20 cellular contexts compared by ENCODE assay signal in genomic region chr2:120436460-120436739, GRCh38.
DNase-seq lines count a peak whose midpoint lies in the region; ATAC-seq and TF ChIP-seq lines count a peak whose summit lies in the region.
"Had no signal": no experiment of that assay in that cellular context is flagged by ENCODE, and none has a peak within 500 bp of the region (broad histone marks: within the 10 kb centered on the region; RNA-seq: fewer than 3 reads in every experiment).

No MANE protein-coding gene starts in this region.

- TF ChIP-seq CTCF in coronary artery (IDR thresholded peaks at IDR 0.05): no peak
- TF ChIP-seq CTCF in ovary (IDR thresholded peaks at IDR 0.05): no peak

- TF ChIP-seq EP300 in ovary (IDR thresholded peaks at IDR 0.05): no peak

- no peak overlapping the region for H3K27ac ChIP-seq in GM23248
- no peak overlapping the region for H3K27ac ChIP-seq in coronary artery
- H3K27ac ChIP-seq in ovary: no peak overlapping the region
- H3K27ac ChIP-seq: brain microvascular endothelial cell, parathyroid adenoma, SJCRH30, tibial artery had no signal

- H3K79me2 ChIP-seq in GM23248 (ENCODE audit: insufficient read depth): no peaks in the 10 kb centered on the region
- H3K79me2 ChIP-seq: parathyroid adenoma had no signal

- no peak for TF ChIP-seq POLR2A in ovary (IDR thresholded peaks at IDR 0.05)

- H3K27me3 ChIP-seq in GM23248 (replicated peaks; ENCODE audit: insufficient read depth) (peaks cover 4% of the 10 kb centered on the region; the same call in 1 of the 2 replicates), ovary (no peaks in the 10 kb centered on the region)

- H3K4me3 ChIP-seq in GM23248 (no peak overlapping the region), coronary artery (no peak overlapping the region), ovary (no peak overlapping the region)
- H3K4me3 ChIP-seq: SJCRH30, tibial artery had no signal

- no peak overlapping the region for H3K9ac ChIP-seq in GM23248
- H3K9ac ChIP-seq: parathyroid adenoma had no signal

- ATAC-seq in GM19455 (IDR thresholded peaks at IDR 0.05; ENCODE audit: unreplicated experiment) (no peak), HG02623 (IDR thresholded peaks at IDR 0.05; ENCODE audit: unreplicated experiment) (no peak)
- ATAC-seq: natural killer cell; stimulated activated naive CD8-positive, alpha-beta T cell treated with anti-CD3 and anti-CD28 coated beads, Interleukin-15, Interleukin-2, amounts not matched to agents 100 U/mL and 50 U/mL, for 24 hours had no signal

- no peak overlapping the region for H3K4me2 ChIP-seq in GM23248 (ENCODE audit: unreplicated experiment)

- no peaks in the 10 kb centered on the region for H4K20me1 ChIP-seq in GM23248 (ENCODE audit: insufficient read depth)

- H3K4me1 ChIP-seq in GM23248 (ENCODE audit: insufficient read depth): peaks cover 9% of the 10 kb centered on the region; the same call in 1 of the 2 replicates
- no peaks in the 10 kb centered on the region for H3K4me1 ChIP-seq in ovary (ENCODE audit: insufficient read depth)
- H3K4me1 ChIP-seq: parathyroid adenoma, SJCRH30 had no signal

- H3K36me3 ChIP-seq in GM23248 (ENCODE audit: low read depth): no peaks in the 10 kb centered on the region
- no peaks in the 10 kb centered on the region for H3K36me3 ChIP-seq in ovary
- H3K36me3 ChIP-seq: brain microvascular endothelial cell, SJCRH30, tibial artery had no signal

- intact Hi-C loops in ovary (cut with DNase I): no loop called here

- WGBS in GM23248 (ENCODE audit: low coverage in 1 of 2, low lambda C conversion rate in 2 of 2, missing lambda C conversion rate in 2 of 2), 2 experiments: 0% methylated on average over 1 of the region's 1 CpG; no CpG with 5 or more reads in 1 of the 2 experiments
- 50 to 88% (median 58%) methylated on average over 1 of the region's 1 CpG for WGBS in ovary, 3 donors

- H3F3A ChIP-seq in GM23248 (ENCODE audit: insufficient read depth): no peaks in the 10 kb centered on the region; the same call in 1 of the 2 replicates

- H3K9me2 ChIP-seq in GM23248 (ENCODE audit: insufficient read depth): no peaks in the 10 kb centered on the region

- H2AFZ ChIP-seq in GM23248: no peak overlapping the region
- H2AFZ ChIP-seq: parathyroid adenoma had no signal

- DNase-seq in AG20443 (ENCODE audit: low spot score) (peak; percentile 55), GM23248 (peak; percentile 47), coronary artery (ENCODE audit: low spot score) (peak; percentile 62), ovary (peak in 3 of 5 donors; percentile 27 to 45 (median 41)), MV-4-11 (lab: John Stamatoyannopoulos, UW) (no peak), NCI-H2227 treated with DMSO at 0.1 percent for 48 hours (lab: John Stamatoyannopoulos, UW) (no peak)
- DNase-seq: activated CD4-positive, alpha-beta T cell treated with anti-CD3 and anti-CD28 coated beads for 48 hours; activated effector memory CD4-positive, alpha-beta T cell treated with anti-CD3 and anti-CD28 coated beads, Interleukin-2, amount 50 U/mL, for 16 hours; activated naive CD8-positive, alpha-beta T cell treated with anti-CD3 and anti-CD28 coated beads, Interleukin-2, amount 50 U/mL, for 24 hours; brain microvascular endothelial cell; mesendoderm; natural killer cell; NCI-H2029; NCI-H345; SJCRH30; stimulated activated naive CD8-positive, alpha-beta T cell treated with anti-CD3 and anti-CD28 coated beads, Interleukin-15, Interleukin-2, amounts not matched to agents 100 U/mL and 50 U/mL, for 24 hours; tibial artery had no signal

- H3K9me3 ChIP-seq in GM23248 (ENCODE audit: low read depth) (no peaks in the 10 kb centered on the region), ovary (no peaks in the 10 kb centered on the region)
- H3K9me3 ChIP-seq: SJCRH30, tibial artery had no signal

- in situ Hi-C loops in GM23248 (cut with MboI): no loop called here

Comparison
In these comparisons a context has a peak if more than half of its experiments do, and no peak if none do; other contexts are left out.
1. DNase-seq: peak in AG20443 (single experiment), GM23248 (single experiment), coronary artery (single experiment) and ovary (3 of 5); none in MV-4-11 (single experiment) and NCI-H2227 treated with DMSO at 0.1 percent for 48 hours (single experiment).